ENCODE assay signal across 21 cellular contexts in the genomic region with DNA sequence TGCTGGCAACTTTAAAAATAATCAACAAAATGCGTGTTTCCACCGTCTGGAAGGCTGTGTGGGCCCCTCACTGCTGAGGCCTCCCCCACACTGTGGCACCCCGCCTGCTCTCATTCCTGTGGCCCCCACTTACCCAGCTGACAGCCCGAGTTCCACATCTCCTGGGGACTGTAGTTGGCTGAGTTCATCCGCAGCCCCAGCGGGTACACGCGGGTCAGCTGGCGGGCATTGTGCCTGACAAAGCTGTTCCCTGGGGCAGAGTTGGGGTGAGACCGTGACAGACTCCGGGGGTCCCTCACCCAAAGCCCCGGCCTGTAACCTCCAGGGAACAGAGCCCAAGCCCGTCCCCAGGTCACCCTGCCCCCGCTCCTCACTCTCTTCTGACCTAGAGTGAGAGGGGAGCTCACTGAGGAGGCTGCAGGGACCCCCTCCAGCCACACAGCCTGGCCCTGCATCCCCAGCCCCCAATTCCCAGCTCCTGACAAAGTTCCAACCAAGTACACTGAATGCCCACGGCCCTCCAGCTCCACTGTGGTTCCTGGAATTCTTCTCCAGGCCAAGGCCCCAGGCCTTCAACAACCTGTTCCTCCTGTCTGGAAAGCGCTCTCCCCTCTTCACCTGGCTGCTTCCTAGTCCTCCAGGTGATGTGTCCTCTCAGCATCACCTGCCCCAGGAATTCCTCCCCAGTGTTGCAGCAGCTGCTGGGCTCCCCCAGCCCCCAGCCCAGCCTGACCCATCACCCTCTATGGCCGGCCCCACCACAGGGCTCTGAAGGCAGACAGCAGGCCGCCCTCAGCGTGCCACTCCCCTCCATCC. TPM values are rescaled to one million over a fixed set of nuclear protein-coding genes. Genes with fewer than 3 reads are reported as not detected.
A peak's percentile ranks its signal among the peaks of the same experiment; 100 is the strongest.
DNase-seq lines count a peak whose midpoint lies in the region; ATAC-seq and TF ChIP-seq lines count a peak whose summit lies in the region.
"Had no signal": no experiment of that assay in that cellular context is flagged by ENCODE, and none has a peak within 500 bp of the region (broad histone marks: within the 10 kb centered on the region; RNA-seq: fewer than 3 reads in every experiment).

No MANE protein-coding gene starts in this region.

- no peak overlapping the region for H2BK20ac ChIP-seq in H9 (ENCODE audit: low read depth, low read length, poor library complexity, severe bottlenecking)

- H3K79me2 ChIP-seq in H9 (ENCODE audit: insufficient read depth, low read length): no peaks in the 10 kb centered on the region

- H2BK120ac ChIP-seq in H9 (ENCODE audit: low read depth, low read length, poor library complexity, severe bottlenecking) (no peak overlapping the region), neuronal stem cell (ENCODE audit: low read depth, low read length) (no peak overlapping the region)

- H3K79me1 ChIP-seq in H9 (ENCODE audit: insufficient read depth, low read depth, low read length, poor library complexity, severe bottlenecking) (no peaks in the 10 kb centered on the region), neuronal stem cell (ENCODE audit: low read depth, low read length) (no peaks in the 10 kb centered on the region)

- no peak overlapping the region for H3K56ac ChIP-seq in H9 (ENCODE audit: insufficient read length, low read depth, low read length)

- H2BK5ac ChIP-seq in H9 (ENCODE audit: insufficient read length, low read length) (no peak overlapping the region), neuronal stem cell (ENCODE audit: low read length) (no peak overlapping the region)

- H3K4me1 ChIP-seq in BLaER1 treated with 17β-estradiol and CSF1 and Interleukin-3, amounts not matched to agents 10 nM and 100 nM: peaks cover 60 to 85% (median 74%) of the 10 kb centered on the region in 10 experiments
- H3K4me1 ChIP-seq in H9 (ENCODE audit: insufficient read depth, low read length): no peaks in the 10 kb centered on the region
- no peaks in the 10 kb centered on the region for H3K4me1 ChIP-seq in endodermal cell (ENCODE audit: control insufficient read depth, insufficient read depth, low read length)
- peaks cover 0 to 10% of the 10 kb centered on the region in 2 donors for H3K4me1 ChIP-seq in neuronal stem cell (ENCODE audit: control insufficient read depth in 2 of 2, insufficient read depth in 1 of 2, low read depth in 1 of 2, low read length in 2 of 2)

- H2AFZ ChIP-seq in H9 (ENCODE audit: low read length): no peak overlapping the region
- H2AFZ ChIP-seq in neuronal stem cell (ENCODE audit: low read length): no peak overlapping the region

- peaks cover 0 to 5% (median 0%) of the 10 kb centered on the region in 3 experiments; a peak in 4 of 7 replicates for H3K36me3 Mint-ChIP-seq in H9 (ENCODE audit: insufficient read depth in 1 of 3, low read depth in 3 of 3)
- peaks cover 6% of the 10 kb centered on the region for H3K36me3 Mint-ChIP-seq in endodermal cell (ENCODE audit: low read depth)
- H3K36me3 Mint-ChIP-seq: CD8-positive, alpha-beta T cell had no signal

- peaks cover 2% of the 10 kb centered on the region; the same call in 1 of the 2 replicates for H3K27me3 Mint-ChIP-seq in H9 (ENCODE audit: low read depth)
- H3K27me3 Mint-ChIP-seq in endodermal cell (ENCODE audit: insufficient read depth): no peaks in the 10 kb centered on the region
- H3K27me3 Mint-ChIP-seq: B cell had no signal

- no peak for DNase-seq in H9
- DNase-seq in endodermal cell: peak; percentile 54
- no peak for DNase-seq in neuronal stem cell (ENCODE audit: low spot score)
- DNase-seq in T1000 (lab: John Stamatoyannopoulos, UW): no peak
- no peak for DNase-seq in RKO (ENCODE audit: low spot score)
- DNase-seq in hepatic stellate cell (ENCODE audit: low spot score): no peak
- DNase-seq: ACHN; DMS 273 treated with DMSO at 0.1 percent for 48 hours; EL; KG1; NCI-H1092 treated with DMSO at 0.1 percent for 48 hours; NCI-H1694 treated with DMSO at 0.1 percent for 48 hours; NCI-H69; NK-92 treated with Interleukin-12 subunit alpha and Interleukin-12 subunit beta, amount 100 ng/mL, for 24 hours had no signal

- H2BK12ac ChIP-seq in H9 (ENCODE audit: insufficient read length, low read depth, low read length) (no peak overlapping the region), neuronal stem cell (ENCODE audit: low read length) (no peak overlapping the region)

- peak overlapping the region in 8 of 11 experiments; percentile 82 to 97 (median 96); a peak in 16 of 22 replicates for H3K27ac ChIP-seq in BLaER1 treated with 17β-estradiol and CSF1 and Interleukin-3, amounts not matched to agents 10 nM and 100 nM
- no peak overlapping the region for H3K27ac ChIP-seq in H9 (ENCODE audit: insufficient read length, low read depth, low read length)
- no peak overlapping the region for H3K27ac ChIP-seq in endodermal cell (ENCODE audit: low read depth, low read length)
- no peak overlapping the region for H3K27ac ChIP-seq in neuronal stem cell (replicated peaks; ENCODE audit: low read length)
- H3K27ac ChIP-seq: SK-N-MC had no signal

- H2BK15ac ChIP-seq in H9 (ENCODE audit: low read depth, low read length) (no peak overlapping the region), neuronal stem cell (ENCODE audit: low read length) (no peak overlapping the region)

- H3K18ac ChIP-seq in H9 (ENCODE audit: insufficient read length, low read depth, low read length): no peak overlapping the region
- H3K18ac ChIP-seq in neuronal stem cell (ENCODE audit: low read length): peak overlapping the region; percentile 38

- no CpG with 5 or more reads among the region's 19 CpGs for WGBS in H9 (ENCODE audit: extremely low coverage, insufficient read length, low lambda C conversion rate)
- 92 to 93% methylated on average over 12 to 19 of the region's 19 CpGs for WGBS in endodermal cell (ENCODE audit: insufficient coverage in 1 of 2, insufficient read length in 1 of 2), 2 experiments
- no CpG with 5 or more reads among the region's 19 CpGs for WGBS in neuronal stem cell (ENCODE audit: extremely low coverage in 2 of 2, insufficient read length in 2 of 2, insufficient replicate concordance in 1 of 2), 2 donors

- H4K91ac ChIP-seq in H9 (ENCODE audit: insufficient read length, low read depth, low read length) (peak overlapping the region; percentile 24), neuronal stem cell (ENCODE audit: low read depth, low read length, poor library complexity) (no peak overlapping the region)

- TF ChIP-seq CTCF in H9 (conservative IDR thresholded peaks at IDR 0.05) (no peak), endodermal cell (conservative IDR thresholded peaks at IDR 0.05) (no peak)

- H4K8ac ChIP-seq in H9 (replicated peaks; ENCODE audit: insufficient read length, low read depth, low read length) (no peak overlapping the region), neuronal stem cell (ENCODE audit: low read depth, low read length) (no peak overlapping the region)

- peaks cover 0 to 27% (median 2%) of the 10 kb centered on the region in 11 experiments; a peak in 11 of 22 replicates for H3K36me3 ChIP-seq in BLaER1 treated with 17β-estradiol and CSF1 and Interleukin-3, amounts not matched to agents 10 nM and 100 nM
- H3K36me3 ChIP-seq in endodermal cell (ENCODE audit: control insufficient read depth, insufficient read depth, low read length) (no peaks in the 10 kb centered on the region), neuronal stem cell (replicated peaks in 1 of 2; ENCODE audit: control insufficient read depth in 2 of 2, insufficient read depth in 2 of 2, low read length in 2 of 2) (peaks cover 0 to under 1% of the 10 kb centered on the region in 2 donors)

- H3K9me3 ChIP-seq in BLaER1 treated with 17β-estradiol and CSF1 and Interleukin-3, amounts not matched to agents 10 nM and 100 nM (replicated peaks in 1 of 11): no peaks in the 10 kb centered on the region
- H3K9me3 ChIP-seq in H9 (ENCODE audit: control insufficient read depth, low read depth, low read length) (no peaks in the 10 kb centered on the region), endodermal cell (ENCODE audit: control insufficient read depth, low read length) (no peaks in the 10 kb centered on the region), neuronal stem cell (replicated peaks in 1 of 2; ENCODE audit: control insufficient read depth in 2 of 2, insufficient read depth in 1 of 2, low read depth in 1 of 2, low read length in 2 of 2) (peaks cover 0 to 2% of the 10 kb centered on the region in 2 donors)

- no peak overlapping the region for H3K4me3 Mint-ChIP-seq in H9
- H3K4me3 Mint-ChIP-seq in endodermal cell: no peak overlapping the region
- H3K4me3 Mint-ChIP-seq: B cell; CD8-positive, alpha-beta T cell had no signal

- H3K9ac ChIP-seq in BLaER1 treated with 17β-estradiol and CSF1 and Interleukin-3, amounts not matched to agents 10 nM and 100 nM: peak overlapping the region in 10 of 11 experiments; percentile 15 to 87 (median 82); a peak in 20 of 22 replicates
- H3K9ac ChIP-seq in H9 (ENCODE audit: extremely low read depth, insufficient read length, low read length) (no peak overlapping the region), endodermal cell (ENCODE audit: extremely low read depth, low read length, poor library complexity, severe bottlenecking) (no peak overlapping the region), neuronal stem cell (ENCODE audit: low read depth, low read length, poor library complexity) (no peak overlapping the region)

- H3T11ph ChIP-seq in H9 (ENCODE audit: low read length): no peak overlapping the region

- peaks cover 8 to 36% of the 10 kb centered on the region in 2 experiments for H3K4me1 Mint-ChIP-seq in H9
- H3K4me1 Mint-ChIP-seq in endodermal cell: no peaks in the 10 kb centered on the region

- H3K9me3 Mint-ChIP-seq in H9 (no peaks in the 10 kb centered on the region), endodermal cell (no peaks in the 10 kb centered on the region)
- H3K9me3 Mint-ChIP-seq: CD8-positive, alpha-beta T cell had no signal

- H3K27me3 ChIP-seq in BLaER1 treated with 17β-estradiol and CSF1 and Interleukin-3, amounts not matched to agents 10 nM and 100 nM: no peaks in the 10 kb centered on the region
- H3K27me3 ChIP-seq in H9 (ENCODE audit: insufficient read depth, low read length): no peaks in the 10 kb centered on the region
- H3K27me3 ChIP-seq in endodermal cell (ENCODE audit: control insufficient read depth, insufficient read depth, low read length, poor library complexity, severe bottlenecking): no peaks in the 10 kb centered on the region
- H3K27me3 ChIP-seq in neuronal stem cell (ENCODE audit: control insufficient read depth in 3 of 3, insufficient read depth in 3 of 3, low read depth in 1 of 3, low read length in 3 of 3): no peaks in the 10 kb centered on the region

- H4K5ac ChIP-seq in H9 (ENCODE audit: insufficient read length, low read depth, low read length): no peak overlapping the region

- H3K14ac ChIP-seq in H9 (ENCODE audit: insufficient read depth, low read length) (no peak overlapping the region; the same call in 1 of the 2 replicates), neuronal stem cell (ENCODE audit: low read length) (peak overlapping the region; percentile 31)

- H3K23ac ChIP-seq in H9 (ENCODE audit: insufficient read length, low read depth, low read length): no peak overlapping the region
- peak overlapping the region; percentile 85 for H3K23ac ChIP-seq in neuronal stem cell (ENCODE audit: low read depth, low read length, poor library complexity)

- peak overlapping the region; percentile 72 to 99 (median 96); a peak in 21 of 22 replicates for H3K4me2 ChIP-seq in BLaER1 treated with 17β-estradiol and CSF1 and Interleukin-3, amounts not matched to agents 10 nM and 100 nM
- H3K4me2 ChIP-seq in H9 (ENCODE audit: insufficient read depth, insufficient read length, low read length) (no peak overlapping the region), neuronal stem cell (ENCODE audit: insufficient read depth, low read length, poor library complexity, severe bottlenecking) (no peak overlapping the region)

- no peaks in the 10 kb centered on the region for H3K23me2 ChIP-seq in H9 (ENCODE audit: insufficient read length, low read depth, low read length, poor library complexity, severe bottlenecking)

- peak overlapping the region in 5 of 10 experiments; percentile 22 to 57 (median 42); a peak in 5 of 20 replicates for H3K4me3 ChIP-seq in BLaER1 treated with 17β-estradiol and CSF1 and Interleukin-3, amounts not matched to agents 10 nM and 100 nM
- no peak overlapping the region for H3K4me3 ChIP-seq in endodermal cell (ENCODE audit: low read length)
- no peak overlapping the region for H3K4me3 ChIP-seq in neuronal stem cell (ENCODE audit: low read length in 2 of 2)
- H3K4me3 ChIP-seq: SK-N-MC had no signal

- H3K27ac Mint-ChIP-seq in H9: peak overlapping the region; percentile 65 to 82 (median 75); a peak in 3 of 7 replicates
- H3K27ac Mint-ChIP-seq in endodermal cell: no peak overlapping the region
- H3K27ac Mint-ChIP-seq: B cell; CD8-positive, alpha-beta T cell had no signal

- H2AK5ac ChIP-seq in H9 (ENCODE audit: insufficient read length, low read length) (no peak overlapping the region), neuronal stem cell (ENCODE audit: low read depth, low read length) (peak overlapping the region; percentile 1)

- no peak for ATAC-seq in HG03039 (IDR thresholded peaks at IDR 0.05; ENCODE audit: unreplicated experiment)
- ATAC-seq: CD8-positive, alpha-beta T cell; HCT116; Right ventricle myocardium inferior had no signal

- peaks cover 0 to 24% (median 0%) of the 10 kb centered on the region in 11 experiments; a peak in 3 of 22 replicates for H4K20me1 ChIP-seq in BLaER1 treated with 17β-estradiol and CSF1 and Interleukin-3, amounts not matched to agents 10 nM and 100 nM
- no peaks in the 10 kb centered on the region for H4K20me1 ChIP-seq in H9 (ENCODE audit: control insufficient read depth, insufficient read depth, insufficient read length)

- no peak overlapping the region for H3K4ac ChIP-seq in H9 (ENCODE audit: low read depth, low read length)
- H3K4ac ChIP-seq in neuronal stem cell (ENCODE audit: low read length): no peak overlapping the region

RNA-seq across cellular contexts. Expression of a gene that starts 18.0 kb away (rescaled TPM):
- total RNA-seq in H9 (2021) (41.6 and 48.5 TPM in 2 replicates), endodermal cell (10 to 100 TPM; 34.8 to 42.9 TPM)
- polyA plus RNA-seq in endodermal cell (2013, experiment 1 of 2): 16.1 TPM
- 20.9 TPM for polyA plus RNA-seq in endodermal cell (2013, experiment 2 of 2)
- 19.5 TPM for polyA plus RNA-seq in neuronal stem cell (2013, experiment 1 of 2)
- polyA plus RNA-seq in neuronal stem cell (2013, experiment 2 of 2): 17.6 TPM

RNA-seq across cellular contexts. Expression of a gene that starts 21.2 kb away (rescaled TPM):
- total RNA-seq in H9 (2021): 9.7 and 10.5 TPM in 2 replicates
- 10 to 100 TPM; 17.4 to 19.5 TPM for total RNA-seq in endodermal cell
- 6.8 TPM for polyA plus RNA-seq in endodermal cell (2013, experiment 1 of 2)
- polyA plus RNA-seq in endodermal cell (2013, experiment 2 of 2): 6.0 TPM
- polyA plus RNA-seq in neuronal stem cell (2013, experiment 1 of 2): 7.8 TPM
- 8.0 TPM for polyA plus RNA-seq in neuronal stem cell (2013, experiment 2 of 2)

RNA-seq across cellular contexts. Expression of a gene that starts 34.0 kb away (rescaled TPM):
- total RNA-seq in H9 (2021): 32.4 and 33.0 TPM in 2 replicates
- 10 to 100 TPM; 37.0 to 39.2 TPM for total RNA-seq in endodermal cell
- 20.1 TPM for polyA plus RNA-seq in endodermal cell (2013, experiment 1 of 2)
- polyA plus RNA-seq in endodermal cell (2013, experiment 2 of 2): 19.4 TPM
- 21.6 TPM for polyA plus RNA-seq in neuronal stem cell (2013, experiment 1 of 2)
- polyA plus RNA-seq in neuronal stem cell (2013, experiment 2 of 2): 22.5 TPM

RNA-seq across cellular contexts. Expression of a gene that starts 47.4 kb away (rescaled TPM):
- 12.5 and 16.1 TPM in 2 replicates for total RNA-seq in H9 (2021)
- total RNA-seq in endodermal cell: 10 to 100 TPM; 12.9 to 13.1 TPM
- 8.6 TPM for polyA plus RNA-seq in endodermal cell (2013, experiment 1 of 2)
- polyA plus RNA-seq in endodermal cell (2013, experiment 2 of 2): 7.7 TPM
- polyA plus RNA-seq in neuronal stem cell (2013, experiment 1 of 2): 3.9 TPM
- polyA plus RNA-seq in neuronal stem cell (2013, experiment 2 of 2): 3.7 TPM

RNA-seq across cellular contexts. Expression of a gene that starts 53.2 kb away (rescaled TPM):
- 150 and 151 TPM in 2 replicates for total RNA-seq in H9 (2021)
- total RNA-seq in endodermal cell: 100 to 1,000 TPM; 122 to 136 TPM
- 112 TPM for polyA plus RNA-seq in endodermal cell (2013, experiment 1 of 2)
- polyA plus RNA-seq in endodermal cell (2013, experiment 2 of 2): 98.6 TPM
- 99.1 TPM for polyA plus RNA-seq in neuronal stem cell (2013, experiment 1 of 2)
- 95.0 TPM for polyA plus RNA-seq in neuronal stem cell (2013, experiment 2 of 2)

Comparison
In these comparisons a context has a peak if more than half of its experiments do, and no peak if none do; other contexts are left out.
1. H3K27ac ChIP-seq: peak in BLaER1 treated with 17β-estradiol and CSF1 and Interleukin-3, amounts not matched to agents 10 nM and 100 nM (8 of 11); none in H9 (single experiment), endodermal cell (single experiment) and neuronal stem cell (single experiment).
2. H3K4me2 ChIP-seq: peak in BLaER1 treated with 17β-estradiol and CSF1 and Interleukin-3, amounts not matched to agents 10 nM and 100 nM (11 of 11); none in H9 (single experiment) and neuronal stem cell (single experiment).
3. H3K9ac ChIP-seq: peak in BLaER1 treated with 17β-estradiol and CSF1 and Interleukin-3, amounts not matched to agents 10 nM and 100 nM (10 of 11); none in H9 (single experiment), endodermal cell (single experiment) and neuronal stem cell (single experiment).